Comparison of ENCODE assay signal across 2 cellular contexts in genomic region chr5:64180661-64181343, GRCh38.
TF ChIP-seq lines count a peak whose summit lies in the region.

No MANE protein-coding gene starts in this region.

TF ChIP-seq in liver, 16 proteins besides CTCF, POLR2A, EP300 and RAD21:
- TF ChIP-seq TAF1 (conservative IDR thresholded peaks at IDR 0.05) (no peak), FOXA2 (IDR thresholded peaks at IDR 0.05) (no peak), YY1 (IDR thresholded peaks at IDR 0.05) (peak; percentile 10), ATF3 (IDR thresholded peaks at IDR 0.05) (no peak), RXRA (IDR thresholded peaks at IDR 0.05) (no peak), JUND (IDR thresholded peaks at IDR 0.05) (no peak), HNF4A (conservative IDR thresholded peaks at IDR 0.05) (no peak)

TF ChIP-seq in HepG2, 621 proteins besides CTCF, POLR2A, EP300 and RAD21:
- no peak for TF ChIP-seq ZNF775 (CRISPR knock-in tag; IDR thresholded peaks at IDR 0.05; ENCODE audit: borderline replicate concordance)
- no peak for TF ChIP-seq ZNF34 (CRISPR knock-in tag; IDR thresholded peaks at IDR 0.05; ENCODE audit: borderline replicate concordance)
- TF ChIP-seq ZSCAN29 (CRISPR knock-in tag; conservative IDR thresholded peaks at IDR 0.05): no peak
- TF ChIP-seq NCOA2 (CRISPR knock-in tag; IDR thresholded peaks at IDR 0.05): no peak
- TF ChIP-seq ZMAT5 (CRISPR knock-in tag; IDR thresholded peaks at IDR 0.05; ENCODE audit: borderline replicate concordance, low read depth): no peak
- no peak for TF ChIP-seq ZNF615 (CRISPR knock-in tag; IDR thresholded peaks at IDR 0.05; ENCODE audit: borderline replicate concordance)
- TF ChIP-seq NCOR1 (IDR thresholded peaks at IDR 0.05; ENCODE audit: borderline replicate concordance, low read length): no peak
- TF ChIP-seq KDM1A (CRISPR knock-in tag; IDR thresholded peaks at IDR 0.05): no peak
- TF ChIP-seq SNAI1 (CRISPR knock-in tag; IDR thresholded peaks at IDR 0.05; ENCODE audit: borderline replicate concordance): no peak
- TF ChIP-seq ZNF329 (CRISPR knock-in tag; IDR thresholded peaks at IDR 0.05; ENCODE audit: low read depth): no peak
- TF ChIP-seq, protein P1, sequence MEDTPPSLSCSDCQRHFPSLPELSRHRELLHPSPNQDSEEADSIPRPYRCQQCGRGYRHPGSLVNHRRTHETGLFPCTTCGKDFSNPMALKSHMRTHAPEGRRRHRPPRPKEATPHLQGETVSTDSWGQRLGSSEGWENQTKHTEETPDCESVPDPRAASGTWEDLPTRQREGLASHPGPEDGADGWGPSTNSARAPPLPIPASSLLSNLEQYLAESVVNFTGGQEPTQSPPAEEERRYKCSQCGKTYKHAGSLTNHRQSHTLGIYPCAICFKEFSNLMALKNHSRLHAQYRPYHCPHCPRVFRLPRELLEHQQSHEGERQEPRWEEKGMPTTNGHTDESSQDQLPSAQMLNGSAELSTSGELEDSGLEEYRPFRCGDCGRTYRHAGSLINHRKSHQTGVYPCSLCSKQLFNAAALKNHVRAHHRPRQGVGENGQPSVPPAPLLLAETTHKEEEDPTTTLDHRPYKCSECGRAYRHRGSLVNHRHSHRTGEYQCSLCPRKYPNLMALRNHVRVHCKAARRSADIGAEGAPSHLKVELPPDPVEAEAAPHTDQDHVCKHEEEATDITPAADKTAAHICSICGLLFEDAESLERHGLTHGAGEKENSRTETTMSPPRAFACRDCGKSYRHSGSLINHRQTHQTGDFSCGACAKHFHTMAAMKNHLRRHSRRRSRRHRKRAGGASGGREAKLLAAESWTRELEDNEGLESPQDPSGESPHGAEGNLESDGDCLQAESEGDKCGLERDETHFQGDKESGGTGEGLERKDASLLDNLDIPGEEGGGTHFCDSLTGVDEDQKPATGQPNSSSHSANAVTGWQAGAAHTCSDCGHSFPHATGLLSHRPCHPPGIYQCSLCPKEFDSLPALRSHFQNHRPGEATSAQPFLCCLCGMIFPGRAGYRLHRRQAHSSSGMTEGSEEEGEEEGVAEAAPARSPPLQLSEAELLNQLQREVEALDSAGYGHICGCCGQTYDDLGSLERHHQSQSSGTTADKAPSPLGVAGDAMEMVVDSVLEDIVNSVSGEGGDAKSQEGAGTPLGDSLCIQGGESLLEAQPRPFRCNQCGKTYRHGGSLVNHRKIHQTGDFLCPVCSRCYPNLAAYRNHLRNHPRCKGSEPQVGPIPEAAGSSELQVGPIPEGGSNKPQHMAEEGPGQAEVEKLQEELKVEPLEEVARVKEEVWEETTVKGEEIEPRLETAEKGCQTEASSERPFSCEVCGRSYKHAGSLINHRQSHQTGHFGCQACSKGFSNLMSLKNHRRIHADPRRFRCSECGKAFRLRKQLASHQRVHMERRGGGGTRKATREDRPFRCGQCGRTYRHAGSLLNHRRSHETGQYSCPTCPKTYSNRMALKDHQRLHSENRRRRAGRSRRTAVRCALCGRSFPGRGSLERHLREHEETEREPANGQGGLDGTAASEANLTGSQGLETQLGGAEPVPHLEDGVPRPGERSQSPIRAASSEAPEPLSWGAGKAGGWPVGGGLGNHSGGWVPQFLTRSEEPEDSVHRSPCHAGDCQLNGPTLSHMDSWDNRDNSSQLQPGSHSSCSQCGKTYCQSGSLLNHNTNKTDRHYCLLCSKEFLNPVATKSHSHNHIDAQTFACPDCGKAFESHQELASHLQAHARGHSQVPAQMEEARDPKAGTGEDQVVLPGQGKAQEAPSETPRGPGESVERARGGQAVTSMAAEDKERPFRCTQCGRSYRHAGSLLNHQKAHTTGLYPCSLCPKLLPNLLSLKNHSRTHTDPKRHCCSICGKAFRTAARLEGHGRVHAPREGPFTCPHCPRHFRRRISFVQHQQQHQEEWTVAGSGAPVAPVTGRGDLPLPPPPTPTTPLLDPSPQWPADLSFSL (CRISPR knock-in tag; IDR thresholded peaks at IDR 0.05): no peak
- TF ChIP-seq ZNF253 (CRISPR knock-in tag; IDR thresholded peaks at IDR 0.05; ENCODE audit: borderline replicate concordance): no peak
- no peak for TF ChIP-seq RFXAP (CRISPR knock-in tag; IDR thresholded peaks at IDR 0.05; ENCODE audit: borderline replicate concordance)
- TF ChIP-seq KLF12 (CRISPR knock-in tag; IDR thresholded peaks at IDR 0.05; ENCODE audit: borderline replicate concordance): no peak
TF ChIP-seq in HepG2: peak in this region for 0.
